34 cellular contexts compared by ENCODE assay signal in the genomic region with DNA sequence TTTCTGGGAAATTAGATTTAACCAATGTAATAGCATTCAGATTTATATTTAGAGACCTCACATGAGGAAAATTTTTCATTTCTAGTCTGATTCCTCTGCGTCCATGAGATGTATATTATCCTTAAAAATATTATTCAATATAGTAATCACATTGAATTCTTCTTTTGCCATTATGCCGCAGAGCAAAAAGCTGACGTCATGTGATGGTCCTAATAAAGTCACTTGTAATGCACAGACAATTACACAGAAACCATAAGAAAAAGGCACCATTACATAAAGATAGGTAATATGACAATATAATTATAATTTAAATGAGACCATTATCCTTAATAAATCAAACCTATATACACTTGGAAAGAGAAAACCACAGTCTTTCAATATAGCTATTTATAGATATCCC.
"Had no signal": no experiment of that assay in that cellular context is flagged by ENCODE, and none has a peak within 500 bp of the region (broad histone marks: within the 10 kb centered on the region; RNA-seq: fewer than 3 reads in every experiment).

No MANE protein-coding gene starts in this region.

- H3K27me3 ChIP-seq: MG63 had no signal

- H3K4me3 ChIP-seq: MG63 had no signal

- H3K36me3 ChIP-seq: MG63 had no signal

- H3K9me3 ChIP-seq: MG63 had no signal

- DNase-seq: Karpas-422, Kasumi-1, MG63, MM.1S, MV-4-11, NCI-H1048, NCI-H1092, NCI-H1092 treated with DMSO at 0.1 percent for 48 hours, NCI-H1105, NCI-H1105 treated with DMSO at 0.1 percent for 48 hours, NCI-H1417, NCI-H1417 treated with DMSO at 0.1 percent for 48 hours, NCI-H1436, NCI-H1436 treated with DMSO at 0.1 percent for 48 hours, NCI-H146, NCI-H1694, NCI-H1694 treated with DMSO at 0.1 percent for 48 hours, NCI-H187, NCI-H187 treated with DMSO at 0.1 percent for 48 hours, NCI-H1930, NCI-H2029, NCI-H2029 treated with DMSO at 0.1 percent for 48 hours, NCI-H2081, NCI-H2081 treated with DMSO at 0.1 percent for 48 hours, NCI-H2107, NCI-H2171, NCI-H2171 treated with DMSO at 0.1 percent for 48 hours, NCI-H2227 treated with DMSO at 0.1 percent for 48 hours, NCI-H226, NCI-H345, NCI-H446, NCI-H446 treated with DMSO at 0.1 percent for 48 hours, NCI-H510A, NCI-H510A treated with DMSO at 0.1 percent for 48 hours had no signal
